Comparison of ENCODE assay signal across 10 cellular contexts in genomic region chr3:56795807-56796185, GRCh38. TPM values are rescaled to one million over a fixed set of nuclear protein-coding genes. Genes with fewer than 3 reads are reported as not detected.
DNase-seq lines count a peak whose midpoint lies in the region; ATAC-seq, FAIRE-seq and TF ChIP-seq lines count a peak whose summit lies in the region.
"Had no signal": no experiment of that assay in that cellular context is flagged by ENCODE, and none has a peak within 500 bp of the region (broad histone marks: within the 10 kb centered on the region; RNA-seq: fewer than 3 reads in every experiment).

No MANE protein-coding gene starts in this region.

- peak overlapping the region in 1 of 2 donors; percentile 29 for H3K4me3 ChIP-seq in CD4-positive, alpha-beta memory T cell (ENCODE audit: low read length in 2 of 2)

- no peak for FAIRE-seq in D721Med (lab: Jason Lieb, UNC)

- H3K27ac Mint-ChIP-seq in CD4-positive, alpha-beta memory T cell, result peak overlapping the region; percentile 72 to 93 (median 85)
- H3K27ac Mint-ChIP-seq in activated naive CD4-positive, alpha-beta T cell treated with anti-CD3 and anti-CD28 coated beads, Interleukin-2, amount 50 U/mL, for 72 hours, result peak overlapping the region; percentile 68 to 95
- peak overlapping the region; percentile 92 for H3K27ac Mint-ChIP-seq in natural killer cell

- peak overlapping the region; percentile 43 to 88 (median 73) for H3K4me3 Mint-ChIP-seq in CD4-positive, alpha-beta memory T cell
- peak overlapping the region; percentile 90 for H3K4me3 Mint-ChIP-seq in natural killer cell

- H3K4me1 Mint-ChIP-seq in CD4-positive, alpha-beta memory T cell, result peaks cover 56 to 91% (median 76%) of the 10 kb centered on the region in 4 donors
- H3K4me1 Mint-ChIP-seq in natural killer cell, result peaks cover 79 to 89% of the 10 kb centered on the region in 2 donors

- H3K27me3 Mint-ChIP-seq in CD4-positive, alpha-beta memory T cell, result no peaks in the 10 kb centered on the region
- H3K27me3 Mint-ChIP-seq in natural killer cell (ENCODE audit: low read depth in 2 of 2), result no peaks in the 10 kb centered on the region

- peaks cover 9 to 49% of the 10 kb centered on the region in 2 donors for H3K36me3 Mint-ChIP-seq in CD4-positive, alpha-beta memory T cell
- H3K36me3 Mint-ChIP-seq in activated naive CD4-positive, alpha-beta T cell treated with anti-CD3 and anti-CD28 coated beads, Interleukin-2, amount 50 U/mL, for 72 hours, result peaks cover 24 to 45% of the 10 kb centered on the region in 2 donors
- H3K36me3 Mint-ChIP-seq in natural killer cell, result no peaks in the 10 kb centered on the region

- POLR2A ChIA-PET in CD4-positive, alpha-beta memory T cell (lab: Charles Lee; ENCODE audit: partially characterized antibody), result interaction anchor here (0.6 to 13.6 kb wide), 6 partner anchors 12 to 239 kb away, joined by 3 to 218 read pairs (median 88); partner anchors contain the start of gene CCDC66

- H3K9me3 Mint-ChIP-seq in CD4-positive, alpha-beta memory T cell, result peaks cover 0 to 1% (median 0%) of the 10 kb centered on the region in 8 donors
- H3K9me3 Mint-ChIP-seq in activated naive CD4-positive, alpha-beta T cell treated with anti-CD3 and anti-CD28 coated beads, Interleukin-2, amount 50 U/mL, for 72 hours, result peaks cover 3 to 5% of the 10 kb centered on the region in 2 donors
- no peaks in the 10 kb centered on the region for H3K9me3 Mint-ChIP-seq in natural killer cell

- TF ChIP-seq CTCF in natural killer cell (IDR thresholded peaks at IDR 0.05) (no peak), D721Med (IDR thresholded peaks at IDR 0.05; ENCODE audit: insufficient read depth, missing control alignments) (no peak)

- no peak for DNase-seq in CD4-positive, alpha-beta memory T cell
- DNase-seq in MV-4-11 (lab: John Stamatoyannopoulos, UW), result peak; percentile 95
- DNase-seq in activated naive CD4-positive, alpha-beta T cell treated with anti-CD3 and anti-CD28 coated beads, Interleukin-2, amount 50 U/mL, for 72 hours (ENCODE audit: low spot score in 2 of 2), result no peak
- DNase-seq in natural killer cell, result no peak
- DNase-seq in D721Med (ENCODE audit: insufficient read length, low spot score), result no peak
- DNase-seq in SW 1271 (lab: John Stamatoyannopoulos, UW), result no peak
- no peak for DNase-seq in SHP77 treated with DMSO at 0.1 percent for 48 hours (lab: John Stamatoyannopoulos, UW)
- DNase-seq: foreskin melanocyte, NCI-H2029 had no signal

- peak overlapping the region; percentile 39 for H3K27ac ChIP-seq in CD4-positive, alpha-beta memory T cell (ENCODE audit: low read depth, low read length)

- intact Hi-C loops in CD4-positive, alpha-beta memory T cell (cut with micrococcal nuclease), result no loop called here
- intact Hi-C loops in natural killer cell (cut with micrococcal nuclease), result loop anchor here (1.0 to 2.0 kb wide), 3 partner anchors 37 to 71 kb away; no protein-coding TSS in a partner anchor

- H3K9me3 ChIP-seq in CD4-positive, alpha-beta memory T cell (ENCODE audit: control insufficient read depth in 1 of 2, low read length in 2 of 2), result no peaks in the 10 kb centered on the region

- H3K36me3 ChIP-seq in CD4-positive, alpha-beta memory T cell (ENCODE audit: insufficient read depth, low read length), result no peaks in the 10 kb centered on the region

- no peak for ATAC-seq in activated naive CD4-positive, alpha-beta T cell treated with anti-CD3 and anti-CD28 coated beads, Interleukin-2, amount 50 U/mL, for 72 hours
- ATAC-seq in natural killer cell, result peak; percentile 22 to 37 (median 36)
- ATAC-seq in GM21529 (IDR thresholded peaks at IDR 0.05; ENCODE audit: unreplicated experiment), result no peak

- H3K27me3 ChIP-seq in CD4-positive, alpha-beta memory T cell (ENCODE audit: insufficient read depth, low read length), result no peaks in the 10 kb centered on the region

- H3K4me1 ChIP-seq in CD4-positive, alpha-beta memory T cell (ENCODE audit: insufficient read depth, low read length), result peaks cover 80% of the 10 kb centered on the region

- CTCF ChIA-PET in CD4-positive, alpha-beta memory T cell (lab: Charles Lee; ENCODE audit: partially characterized antibody), result interaction anchor here (9.3 to 10.1 kb wide), 2 partner anchors 44 to 93 kb away, joined by 213 to 267 read pairs; no protein-coding TSS in a partner anchor

RNA-seq across cellular contexts. Expression of gene ARHGEF3, which starts 6.0 kb away (rescaled TPM):
- total RNA-seq in CD4-positive, alpha-beta memory T cell, result 100 to 1,000 TPM; 120 TPM
- polyA plus RNA-seq in CD4-positive, alpha-beta memory T cell, result 100 to 1,000 TPM; 131 to 160 TPM
- 10 to 100 TPM; 35.7 to 54.0 TPM for total RNA-seq in activated naive CD4-positive, alpha-beta T cell treated with anti-CD3 and anti-CD28 coated beads, Interleukin-2, amount 50 U/mL, for 72 hours
- total RNA-seq in natural killer cell, result 100 to 1,000 TPM; 112 to 211 (median 135) TPM

Comparison
In these comparisons a context has a peak if more than half of its experiments do, and no peak if none do; other contexts are left out.
1. ATAC-seq: peak in natural killer cell (3 of 3); none in activated naive CD4-positive, alpha-beta T cell treated with anti-CD3 and anti-CD28 coated beads, Interleukin-2, amount 50 U/mL, for 72 hours (0 of 2) and GM21529 (single experiment).
2. Peak in every context shown above with its lines, with median percentiles within 50 percentile points of each other: H3K27ac Mint-ChIP-seq.